25 cellular contexts compared by ENCODE assay signal in genomic region chr12:19648173-19648572, GRCh38.
DNase-seq lines count a peak whose midpoint lies in the region; ATAC-seq and TF ChIP-seq lines count a peak whose summit lies in the region.
"Had no signal": no experiment of that assay in that cellular context is flagged by ENCODE, and none has a peak within 500 bp of the region (broad histone marks: within the 10 kb centered on the region; RNA-seq: fewer than 3 reads in every experiment).

No MANE protein-coding gene starts in this region.

- no peaks in the 10 kb centered on the region for H3K79me2 ChIP-seq in Loucy (ENCODE audit: insufficient read depth, low read length)

- no peaks in the 10 kb centered on the region for H3K9me2 ChIP-seq in Loucy (replicated peaks; ENCODE audit: low read depth, low read length)
- H3K9me2 ChIP-seq: SK-N-SH had no signal

- H3K36me3 ChIP-seq in Loucy (ENCODE audit: insufficient read depth, low read length): no peaks in the 10 kb centered on the region
- H3K36me3 ChIP-seq: colonic mucosa, heart right ventricle, right atrium auricular region, spleen, tibial nerve had no signal

- H3K4me3 Mint-ChIP-seq in activated CD8-positive, alpha-beta memory T cell treated with anti-CD3 and anti-CD28 coated beads, Interleukin-2, amount 10 ng/mL, durations not matched to agents 7 days and 5 days: no peak overlapping the region
- H3K4me3 Mint-ChIP-seq: activated T-cell treated with anti-CD3 and anti-CD28 coated beads, Interleukin-2, amount 50 U/mL, for 24 hours; endodermal cell; naive thymus-derived CD4-positive, alpha-beta T cell; stimulated activated naive CD8-positive, alpha-beta T cell treated with anti-CD3 and anti-CD28 coated beads, Interleukin-15, amount 100 ng/mL, for 72 hours had no signal

- CTCF ChIA-PET in activated CD8-positive, alpha-beta memory T cell treated with anti-CD3 and anti-CD28 coated beads, Interleukin-2, amount 10 ng/mL, durations not matched to agents 7 days and 5 days (lab: Charles Lee): no interaction called here

- peak overlapping the region; percentile 69; the same call in 1 of the 2 replicates for H2AFZ ChIP-seq in Loucy (ENCODE audit: low read length)

- ATAC-seq in GM21619 (IDR thresholded peaks at IDR 0.05; ENCODE audit: unreplicated experiment) (no peak), GM18873 (IDR thresholded peaks at IDR 0.05; ENCODE audit: low FRiP score, unreplicated experiment) (no peak)
- no peak for ATAC-seq in activated CD8-positive, alpha-beta memory T cell treated with anti-CD3 and anti-CD28 coated beads, Interleukin-2, amount 10 ng/mL, durations not matched to agents 7 days and 5 days
- ATAC-seq: heart right ventricle; left lobe of liver; naive thymus-derived CD4-positive, alpha-beta T cell; stimulated activated naive CD8-positive, alpha-beta T cell treated with anti-CD3 and anti-CD28 coated beads, Interleukin-15, amount 100 ng/mL, for 72 hours had no signal

- DNase-seq in AG10803 (ENCODE audit: low read depth): peak; percentile 29
- DNase-seq in SK-N-DZ (ENCODE audit: low spot score): peak; percentile 37
- peak; percentile 72 for DNase-seq in fibroblast of villous mesenchyme (ENCODE audit: low read depth)
- DNase-seq in NCI-H1417 (lab: John Stamatoyannopoulos, UW): no peak
- DNase-seq in activated CD8-positive, alpha-beta memory T cell treated with anti-CD3 and anti-CD28 coated beads, Interleukin-2, amount 10 ng/mL, durations not matched to agents 7 days and 5 days: no peak
- DNase-seq: 8988T; activated naive CD4-positive, alpha-beta T cell; activated T-cell treated with anti-CD3 and anti-CD28 coated beads, Interleukin-2, amount 50 U/mL, for 24 hours; amniotic stem cell; colonic mucosa; endodermal cell; heart right ventricle; naive thymus-derived CD4-positive, alpha-beta T cell; NCI-H2107; NCI-H510A; SK-N-SH; spleen; stimulated activated CD4-positive, alpha-beta T cell treated with anti-CD3 and anti-CD28 coated beads, Interleukin-4, amount 100 ng/mL, for 24 hours; stimulated activated naive CD8-positive, alpha-beta T cell treated with anti-CD3 and anti-CD28 coated beads, Interleukin-15, amount 100 ng/mL, for 72 hours had no signal

- no peaks in the 10 kb centered on the region for H4K20me1 ChIP-seq in Loucy (ENCODE audit: insufficient read depth, low read length, poor library complexity, severe bottlenecking)

- no peaks in the 10 kb centered on the region for H3K27me3 ChIP-seq in Loucy (ENCODE audit: insufficient read depth, low read length, poor library complexity, severe bottlenecking)
- H3K27me3 ChIP-seq: colonic mucosa, heart right ventricle, right atrium auricular region, spleen, tibial nerve had no signal

- H3K36me3 Mint-ChIP-seq in activated CD8-positive, alpha-beta memory T cell treated with anti-CD3 and anti-CD28 coated beads, Interleukin-2, amount 10 ng/mL, durations not matched to agents 7 days and 5 days: peaks cover 4% of the 10 kb centered on the region

- no peaks in the 10 kb centered on the region for H3F3A ChIP-seq in Loucy (ENCODE audit: low read depth)

- H3K27ac Mint-ChIP-seq in activated CD8-positive, alpha-beta memory T cell treated with anti-CD3 and anti-CD28 coated beads, Interleukin-2, amount 10 ng/mL, durations not matched to agents 7 days and 5 days: no peak overlapping the region
- H3K27ac Mint-ChIP-seq: activated T-cell treated with anti-CD3 and anti-CD28 coated beads, Interleukin-2, amount 50 U/mL, for 24 hours; endodermal cell; naive thymus-derived CD4-positive, alpha-beta T cell had no signal

- H3K9ac ChIP-seq in Loucy (ENCODE audit: low read depth, low read length, poor library complexity, severe bottlenecking): no peak overlapping the region
- H3K9ac ChIP-seq: SK-N-SH had no signal

- no peak overlapping the region for H3K4me3 ChIP-seq in AG10803 (ENCODE audit: low read length)
- no peak overlapping the region for H3K4me3 ChIP-seq in Loucy (ENCODE audit: low read length, poor library complexity, severe bottlenecking)
- H3K4me3 ChIP-seq in fibroblast of villous mesenchyme (ENCODE audit: low read depth, low read length): no peak overlapping the region
- H3K4me3 ChIP-seq: colonic mucosa, heart right ventricle, right atrium auricular region, spleen, tibial nerve had no signal

- no peaks in the 10 kb centered on the region for H3K27me3 Mint-ChIP-seq in activated CD8-positive, alpha-beta memory T cell treated with anti-CD3 and anti-CD28 coated beads, Interleukin-2, amount 10 ng/mL, durations not matched to agents 7 days and 5 days
- H3K27me3 Mint-ChIP-seq: activated T-cell treated with anti-CD3 and anti-CD28 coated beads, Interleukin-2, amount 50 U/mL, for 24 hours; stimulated activated naive CD8-positive, alpha-beta T cell treated with anti-CD3 and anti-CD28 coated beads, Interleukin-15, amount 100 ng/mL, for 72 hours had no signal

- no peak overlapping the region for H3K4me2 ChIP-seq in Loucy (ENCODE audit: low read depth, low read length, poor library complexity, severe bottlenecking)
- H3K4me2 ChIP-seq: SK-N-SH had no signal

- TF ChIP-seq CTCF in AG10803 (conservative IDR thresholded peaks at IDR 0.05; ENCODE audit: low read length): no peak
- no peak for TF ChIP-seq CTCF in Loucy (conservative IDR thresholded peaks at IDR 0.05; ENCODE audit: low read length)
- TF ChIP-seq CTCF in fibroblast of villous mesenchyme (IDR thresholded peaks at IDR 0.05; ENCODE audit: insufficient read depth, low read depth, low read length): no peak

- peaks cover 8% of the 10 kb centered on the region for H3K9me3 Mint-ChIP-seq in activated CD8-positive, alpha-beta memory T cell treated with anti-CD3 and anti-CD28 coated beads, Interleukin-2, amount 10 ng/mL, durations not matched to agents 7 days and 5 days (ENCODE audit: low read depth)

- H3K4me1 ChIP-seq in Loucy (ENCODE audit: insufficient read depth, low read length, poor library complexity, severe bottlenecking): no peaks in the 10 kb centered on the region
- H3K4me1 ChIP-seq: colonic mucosa, spleen had no signal

- no peaks in the 10 kb centered on the region for H3K4me1 Mint-ChIP-seq in activated CD8-positive, alpha-beta memory T cell treated with anti-CD3 and anti-CD28 coated beads, Interleukin-2, amount 10 ng/mL, durations not matched to agents 7 days and 5 days

- no peaks in the 10 kb centered on the region for H3K9me3 ChIP-seq in Loucy (ENCODE audit: insufficient read depth, low read depth, low read length)
- H3K9me3 ChIP-seq: colonic mucosa, right atrium auricular region had no signal

Comparison
In these comparisons a context has a peak if more than half of its experiments do, and no peak if none do; other contexts are left out.
1. DNase-seq: peak in AG10803 (single experiment), SK-N-DZ (single experiment) and fibroblast of villous mesenchyme (single experiment); none in NCI-H1417 (0 of 3) and activated CD8-positive, alpha-beta memory T cell treated with anti-CD3 and anti-CD28 coated beads, Interleukin-2, amount 10 ng/mL, durations not matched to agents 7 days and 5 days (single experiment).